ENCODE assay signal across 8 cellular contexts in the genomic region with DNA sequence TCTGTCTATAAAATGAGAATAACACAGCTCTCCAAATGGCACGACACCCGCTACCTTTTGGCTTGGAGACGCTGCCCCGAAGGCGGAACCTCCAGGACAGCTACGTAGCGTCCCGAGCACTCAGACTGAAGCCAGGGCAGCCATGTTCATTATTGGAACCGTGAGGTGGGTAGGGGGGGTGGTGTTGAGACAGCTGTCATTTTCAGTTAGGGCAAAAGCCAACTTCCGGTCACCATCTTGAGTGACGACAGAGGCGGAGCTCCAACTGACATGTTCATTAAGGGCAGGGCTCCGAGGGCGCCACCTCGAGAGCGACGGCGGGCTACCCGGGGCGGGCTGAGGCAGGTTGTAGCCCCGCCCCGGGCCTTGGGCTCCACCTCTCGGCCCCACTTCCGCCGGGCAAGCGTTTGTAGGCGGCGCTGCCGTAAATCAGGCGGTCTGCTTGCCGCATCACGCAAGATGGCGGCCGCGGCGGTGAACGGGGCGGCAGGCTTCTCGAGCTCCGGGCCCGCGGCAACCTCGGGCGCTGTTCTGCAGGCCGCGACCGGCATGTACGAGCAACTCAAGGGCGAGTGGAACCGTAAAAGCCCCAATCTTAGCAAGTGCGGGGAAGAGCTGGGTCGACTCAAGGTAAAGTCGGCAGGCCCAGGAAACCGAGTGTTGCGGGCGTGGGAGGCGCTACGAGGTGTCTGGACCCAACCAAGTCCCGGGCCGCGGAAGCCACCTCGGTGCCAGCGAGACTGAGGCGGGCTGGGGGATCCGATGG. TPM values are rescaled to one million over a fixed set of nuclear protein-coding genes. Genes with fewer than 3 reads are reported as not detected.
DNase-seq lines count a peak whose midpoint lies in the region; ATAC-seq and TF ChIP-seq lines count a peak whose summit lies in the region.

Gene PSMD8 (plus strand): TSS at position 240 of the 766 bp plus-strand sequence. CDS start 31 bp downstream, at position 271.

- under 1% methylated on average over 20 of the region's 65 CpGs for WGBS in suprapubic skin

- peaks cover 30% of the 10 kb centered on the region for H3K4me1 Mint-ChIP-seq in activated naive CD4-positive, alpha-beta T cell treated with anti-CD3 and anti-CD28 coated beads, Interleukin-2, amount 50 U/mL, for 24 hours

- no peaks in the 10 kb centered on the region for H3K27me3 ChIP-seq in suprapubic skin

- peaks cover 30% of the 10 kb centered on the region for H3K4me1 ChIP-seq in suprapubic skin

- H3K27ac ChIP-seq in suprapubic skin = peak within 1 kb of the TSS; percentile 91

- peak; percentile 34 for TF ChIP-seq CTCF in GM10266 (IDR thresholded peaks at IDR 0.05; ENCODE audit: control insufficient read depth, insufficient read depth, low read depth, missing control alignments)
- no peak for TF ChIP-seq CTCF in suprapubic skin (IDR thresholded peaks at IDR 0.05)

- H3K27ac Mint-ChIP-seq in activated naive CD4-positive, alpha-beta T cell treated with anti-CD3 and anti-CD28 coated beads, Interleukin-2, amount 50 U/mL, for 24 hours = peak within 1 kb of the TSS; percentile 100

- H3K27me3 Mint-ChIP-seq in activated naive CD4-positive, alpha-beta T cell treated with anti-CD3 and anti-CD28 coated beads, Interleukin-2, amount 50 U/mL, for 24 hours = peaks cover 2% of the 10 kb centered on the region

- ATAC-seq in HG02588 (IDR thresholded peaks at IDR 0.05; ENCODE audit: unreplicated experiment) = peak; percentile 91
- ATAC-seq in SK-N-SH treated with all-trans-retinoic acid at 6 μM for 48 hours = peak; percentile 98

- peaks cover 25% of the 10 kb centered on the region for H3K36me3 ChIP-seq in suprapubic skin

- peak within 1 kb of the TSS; percentile 98 for H3K4me3 Mint-ChIP-seq in activated naive CD4-positive, alpha-beta T cell treated with anti-CD3 and anti-CD28 coated beads, Interleukin-2, amount 50 U/mL, for 24 hours

- no peak for TF ChIP-seq EP300 in suprapubic skin (IDR thresholded peaks at IDR 0.05)

- no peaks in the 10 kb centered on the region for H3K9me3 ChIP-seq in suprapubic skin

- no peaks in the 10 kb centered on the region for H3K9me3 Mint-ChIP-seq in activated naive CD4-positive, alpha-beta T cell treated with anti-CD3 and anti-CD28 coated beads, Interleukin-2, amount 50 U/mL, for 24 hours

- TF ChIP-seq POLR2A in suprapubic skin (IDR thresholded peaks at IDR 0.05) = peak; percentile 78 to 87

- peaks cover 14% of the 10 kb centered on the region for H3K36me3 Mint-ChIP-seq in activated naive CD4-positive, alpha-beta T cell treated with anti-CD3 and anti-CD28 coated beads, Interleukin-2, amount 50 U/mL, for 24 hours

- DNase-seq in GM10266 (ENCODE audit: extremely low spot score) (peak; percentile 99), NCI-H1092 (lab: John Stamatoyannopoulos, UW) (peak; percentile 96), globus pallidus (ENCODE audit: low spot score) (peak; percentile 100), nucleus accumbens (lab: John Stamatoyannopoulos, UW) (peak; percentile 78 to 100 (median 99)), suprapubic skin (ENCODE audit: low spot score in 2 of 2) (peak; percentile 99 to 100)

- peak within 1 kb of the TSS; percentile 80 for H3K4me3 ChIP-seq in suprapubic skin

TF ChIP-seq in SK-N-SH treated with all-trans-retinoic acid at 6 μM for 48 hours, 23 proteins besides CTCF, POLR2A, EP300 and RAD21:
- no peak for TF ChIP-seq CREB5 (CRISPR knock-in tag; IDR thresholded peaks at IDR 0.05; ENCODE audit: low read depth)
- TF ChIP-seq ZFP30 (CRISPR knock-in tag; IDR thresholded peaks at IDR 0.05) = no peak
- peak; percentile 62; the same call in 1 of the 2 replicates for TF ChIP-seq TSHZ2 (CRISPR knock-in tag; IDR thresholded peaks at IDR 0.05)
- TF ChIP-seq ESRRG (CRISPR knock-in tag; IDR thresholded peaks at IDR 0.05) = 0 out of 2 replicates have a peak, but pooled peaks have one; percentile 17
- TF ChIP-seq ZNF8 (CRISPR knock-in tag; IDR thresholded peaks at IDR 0.05) = no peak

RNA-seq across cellular contexts. Expression of gene PSMD8, which starts in this region (rescaled TPM):
- total RNA-seq in suprapubic skin = 100 to 1,000 TPM; 190 to 303 (median 296) TPM

Comparison
In these comparisons a context has a peak if more than half of its experiments do, and no peak if none do; other contexts are left out.
1. Peak in every context shown above with its lines: DNase-seq, ATAC-seq, H3K4me3 ChIP-seq and H3K27ac ChIP-seq.